In genomic region chr17:43661699-43662431, GRCh38 we compare ENCODE assay signal across 1 cellular context.
A peak's percentile ranks its signal among the peaks of the same experiment; 100 is the strongest.
TF ChIP-seq lines count a peak whose summit lies in the region.

MEOX1 (minus strand) TSS chr17:43661922; CDS start chr17:43661534, 388 bp downstream.

TF ChIP-seq in GM12878, 131 proteins besides CTCF, POLR2A, EP300 and RAD21 (continued from another document and continues in another):
- TF ChIP-seq CUX1 (IDR thresholded peaks at IDR 0.05; ENCODE audit: insufficient replicate concordance, low read depth, low read length): no peak
- TF ChIP-seq HCFC1 (IDR thresholded peaks at IDR 0.05; ENCODE audit: low read length): no peak
- TF ChIP-seq YY1 (IDR thresholded peaks at IDR 0.05; ENCODE audit: low read depth, low read length): no peak
- no peak for TF ChIP-seq SIX5 (IDR thresholded peaks at IDR 0.05; ENCODE audit: low read depth, low read length, severe bottlenecking)
- TF ChIP-seq ATF7 (IDR thresholded peaks at IDR 0.05; ENCODE audit: low read depth): peak; percentile 45
- no peak for TF ChIP-seq TAF1 (IDR thresholded peaks at IDR 0.05; ENCODE audit: borderline replicate concordance, low read depth, low read length)
- TF ChIP-seq GATAD2B (conservative IDR thresholded peaks at IDR 0.05; ENCODE audit: low read depth): no peak
- TF ChIP-seq NR2F1 (conservative IDR thresholded peaks at IDR 0.05): 0 out of 2 replicates have a peak, but pooled peaks have one; percentile 5
- no peak for TF ChIP-seq MEF2A (IDR thresholded peaks at IDR 0.05; ENCODE audit: insufficient read depth, low read depth, low read length)
- 0 out of 2 replicates have a peak, but pooled peaks have one; percentile 14 for TF ChIP-seq DPF2 (IDR thresholded peaks at IDR 0.05)
- no peak for TF ChIP-seq ZNF384 (IDR thresholded peaks at IDR 0.05; ENCODE audit: borderline replicate concordance, low read depth, low read length)
- TF ChIP-seq NR2C1 (IDR thresholded peaks at IDR 0.05): no peak
- TF ChIP-seq RBBP5 (conservative IDR thresholded peaks at IDR 0.05): no peak
- peak; percentile 27 for TF ChIP-seq NBN (IDR thresholded peaks at IDR 0.05)
- TF ChIP-seq CHD1 (IDR thresholded peaks at IDR 0.05; ENCODE audit: low read depth, low read length): no peak
- TF ChIP-seq IKZF2 (IDR thresholded peaks at IDR 0.05): peak; percentile 25 to 45; a peak in 2 of 4 replicates
- no peak for TF ChIP-seq E2F8 (IDR thresholded peaks at IDR 0.05; ENCODE audit: low read depth, partially characterized antibody)
- TF ChIP-seq EGR1 (IDR thresholded peaks at IDR 0.05; ENCODE audit: borderline replicate concordance in 1 of 2, low read depth in 2 of 2, low read length in 2 of 2): no peak
- no peak for TF ChIP-seq SRF (IDR thresholded peaks at IDR 0.05; ENCODE audit: low read depth in 2 of 2, low read length in 2 of 2)
- TF ChIP-seq IRF3 (IDR thresholded peaks at IDR 0.05): no peak
- no peak for TF ChIP-seq SP1 (IDR thresholded peaks at IDR 0.05; ENCODE audit: low read depth, low read length)
- TF ChIP-seq ZNF592 (IDR thresholded peaks at IDR 0.05): no peak
- TF ChIP-seq JUND (IDR thresholded peaks at IDR 0.05; ENCODE audit: low read depth, low read length): no peak
- TF ChIP-seq CEBPZ (IDR thresholded peaks at IDR 0.05; ENCODE audit: low read depth, low read length): no peak
- no peak for TF ChIP-seq MAX (IDR thresholded peaks at IDR 0.05; ENCODE audit: low read depth, low read length)
- TF ChIP-seq NRF1 (conservative IDR thresholded peaks at IDR 0.05; ENCODE audit: low read depth, low read length): no peak
- TF ChIP-seq ZBTB40 (IDR thresholded peaks at IDR 0.05; ENCODE audit: borderline replicate concordance): peak; percentile 21; the same call in 1 of the 2 replicates
- no peak for TF ChIP-seq FOXK2 (IDR thresholded peaks at IDR 0.05)
- TF ChIP-seq NFIC (IDR thresholded peaks at IDR 0.05; ENCODE audit: low read depth, low read length): no peak
- no peak for TF ChIP-seq PML (IDR thresholded peaks at IDR 0.05; ENCODE audit: low read length)
- TF ChIP-seq E2F4 (IDR thresholded peaks at IDR 0.05; ENCODE audit: low read depth, low read length): no peak
- peak; percentile 14; the same call in 1 of the 2 replicates for TF ChIP-seq HDGF (IDR thresholded peaks at IDR 0.05)
- TF ChIP-seq MYB (IDR thresholded peaks at IDR 0.05; ENCODE audit: borderline replicate concordance, low read depth, low read length): no peak
- no peak for TF ChIP-seq ASH2L (IDR thresholded peaks at IDR 0.05; ENCODE audit: borderline replicate concordance, low read depth)
